ENCODE assay signal across 1 cellular context in genomic region chr5:95955996-95956899, GRCh38.
TF ChIP-seq lines count a peak whose summit lies in the region.

No MANE protein-coding gene starts in this region.

TF ChIP-seq in SK-N-SH, 30 proteins besides CTCF, POLR2A, EP300 and RAD21 (continued from another document):
- no peak for TF ChIP-seq ZBTB33 (IDR thresholded peaks at IDR 0.05; ENCODE audit: borderline replicate concordance, low read depth)
- TF ChIP-seq TEAD4 (IDR thresholded peaks at IDR 0.05; ENCODE audit: borderline replicate concordance, insufficient read depth), result no peak
- no peak for TF ChIP-seq REST (IDR thresholded peaks at IDR 0.05; ENCODE audit: low read depth, low read length)
- TF ChIP-seq YY1 (IDR thresholded peaks at IDR 0.05; ENCODE audit: low read depth), result no peak
TF ChIP-seq in SK-N-SH: peak in this region for 5.
